35 cellular contexts compared by ENCODE assay signal in the genomic region with DNA sequence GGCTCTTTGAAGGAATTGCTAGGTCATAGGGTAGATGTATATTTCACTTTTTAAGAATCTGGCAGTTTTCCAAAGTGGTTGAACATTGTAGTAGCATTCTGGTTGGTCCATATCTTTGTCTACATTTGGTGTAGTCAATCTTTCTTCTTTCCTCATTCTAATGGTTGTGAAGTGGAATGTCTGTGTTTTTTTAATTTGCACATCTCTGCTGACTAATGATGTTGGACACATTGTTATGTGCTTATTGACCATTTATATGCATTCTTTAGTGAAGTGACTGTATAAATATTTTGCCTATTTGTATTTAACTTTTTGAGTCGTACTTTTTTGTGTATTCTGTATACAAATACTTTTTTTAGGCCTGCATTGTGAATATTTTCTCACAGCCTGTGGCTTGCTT. TPM values are rescaled to one million over a fixed set of nuclear protein-coding genes. Genes with fewer than 3 reads are reported as not detected.
DNase-seq lines count a peak whose midpoint lies in the region; ATAC-seq, FAIRE-seq and TF ChIP-seq lines count a peak whose summit lies in the region.
"Had no signal": no experiment of that assay in that cellular context is flagged by ENCODE, and none has a peak within 500 bp of the region (broad histone marks: within the 10 kb centered on the region; RNA-seq: fewer than 3 reads in every experiment).

No MANE protein-coding gene starts in this region.

- peaks cover 18% of the 10 kb centered on the region for H3K9me3 Mint-ChIP-seq in neural crest cell
- no peaks in the 10 kb centered on the region for H3K9me3 Mint-ChIP-seq in T-helper 2 cell treated with Interferon-gamma antibody and Interleukin-4, amounts not matched to agents 5 μg/mL and 100 μg/mL, for 36 hours
- H3K9me3 Mint-ChIP-seq: activated T-helper 2 cell treated with anti-CD3 and anti-CD28 coated beads, Interferon-gamma antibody, Interleukin-2, Interleukin-4, amounts not matched to agents 10 μg/mL and 5 μg/mL and 100 μg/mL, durations not matched to agents 14 hours and 24 hours and 36 hours had no signal

- no peaks in the 10 kb centered on the region for H3K36me3 ChIP-seq in right lobe of liver
- H3K36me3 ChIP-seq: left lung, Peyer's patch, stomach, thyroid gland had no signal

- DNase-seq in D721Med (ENCODE audit: insufficient read length, low spot score) (no peak), HT-29 (ENCODE audit: low spot score) (peak; percentile 69), choroid plexus epithelial cell (ENCODE audit: low read depth) (peak; percentile 9), neural crest cell (ENCODE audit: low read depth, low spot score) (no peak), right lobe of liver (no peak)
- no peak for DNase-seq in activated naive CD4-positive, alpha-beta T cell treated with Interleukin-2 at 50 U/mL for 16 hours
- no peak for DNase-seq in T-helper 2 cell treated with Interferon-gamma antibody and Interleukin-4, amounts not matched to agents 5 μg/mL and 100 μg/mL, for 36 hours (ENCODE audit: low spot score)
- DNase-seq: activated CD4-positive, alpha-beta T cell treated with anti-CD3 and anti-CD28 coated beads for 36 hours; amygdala; Caco-2; DMS79 treated with DMSO at 0.1 percent for 48 hours; glutamatergic neuron; left lung; mesendoderm; NCI-H1417; NCI-H2081 treated with DMSO at 0.1 percent for 48 hours; NCI-H345; NCI-H69; Peyer's patch; SHP77; stimulated activated CD4-positive, alpha-beta T cell treated with anti-CD3 and anti-CD28 coated beads, Interleukin-4, amount 100 ng/mL, for 1 hour; stomach; thyroid gland had no signal

- no peaks in the 10 kb centered on the region for H3K27me3 ChIP-seq in right lobe of liver
- H3K27me3 ChIP-seq: left lung, Peyer's patch, stomach, thyroid gland had no signal

- peak overlapping the region; percentile 62 for H3K27ac Mint-ChIP-seq in neural crest cell (ENCODE audit: unreplicated experiment)
- no peak overlapping the region for H3K27ac Mint-ChIP-seq in T-helper 2 cell treated with Interferon-gamma antibody and Interleukin-4, amounts not matched to agents 5 μg/mL and 100 μg/mL, for 36 hours
- H3K27ac Mint-ChIP-seq: activated CD4-positive, alpha-beta T cell treated with anti-CD3 and anti-CD28 coated beads for 36 hours; activated naive CD4-positive, alpha-beta T cell treated with anti-CD3 and anti-CD28 coated beads, Interleukin-2, amount 50 U/mL, for 24 hours; activated T-helper 2 cell treated with anti-CD3 and anti-CD28 coated beads, Interferon-gamma antibody, Interleukin-2, Interleukin-4, amounts not matched to agents 10 μg/mL and 5 μg/mL and 100 μg/mL, durations not matched to agents 14 hours and 24 hours and 36 hours; CD14-positive monocyte; progenitor cell of endocrine pancreas had no signal

- H3K4me1 Mint-ChIP-seq in neural crest cell = peaks cover 19% of the 10 kb centered on the region
- no peaks in the 10 kb centered on the region for H3K4me1 Mint-ChIP-seq in T-helper 2 cell treated with Interferon-gamma antibody and Interleukin-4, amounts not matched to agents 5 μg/mL and 100 μg/mL, for 36 hours (ENCODE audit: low read depth)
- H3K4me1 Mint-ChIP-seq: activated CD4-positive, alpha-beta T cell treated with anti-CD3 and anti-CD28 coated beads for 36 hours; activated naive CD4-positive, alpha-beta T cell treated with anti-CD3 and anti-CD28 coated beads, Interleukin-2, amount 50 U/mL, for 24 hours; CD14-positive monocyte had no signal

- TF ChIP-seq POLR2A in right lobe of liver (IDR thresholded peaks at IDR 0.05) = no peak

- TF ChIP-seq CTCF in D721Med (IDR thresholded peaks at IDR 0.05; ENCODE audit: insufficient read depth, missing control alignments) = no peak
- no peak for TF ChIP-seq CTCF in choroid plexus epithelial cell (conservative IDR thresholded peaks at IDR 0.05; ENCODE audit: low read depth, low read length)
- TF ChIP-seq CTCF in neural crest cell (conservative IDR thresholded peaks at IDR 0.05) = no peak
- TF ChIP-seq CTCF in right lobe of liver (IDR thresholded peaks at IDR 0.05) = no peak

- no peaks in the 10 kb centered on the region for H3K9me3 ChIP-seq in right lobe of liver
- H3K9me3 ChIP-seq: Caco-2, left lung, Peyer's patch, thyroid gland had no signal

- intact Hi-C loops in right lobe of liver (cut with DNase I) = no loop called here

- no peaks in the 10 kb centered on the region for H3K27me3 Mint-ChIP-seq in neural crest cell (ENCODE audit: low read depth)
- no peaks in the 10 kb centered on the region for H3K27me3 Mint-ChIP-seq in T-helper 2 cell treated with Interferon-gamma antibody and Interleukin-4, amounts not matched to agents 5 μg/mL and 100 μg/mL, for 36 hours (ENCODE audit: low read depth)
- H3K27me3 Mint-ChIP-seq: progenitor cell of endocrine pancreas had no signal

- peak; percentile 92 for FAIRE-seq in D721Med (lab: Jason Lieb, UNC)
- FAIRE-seq: bronchial epithelial cell, colon, GM18507, H54, islet of Langerhans had no signal

- no peak overlapping the region for H3K4me3 Mint-ChIP-seq in neural crest cell
- H3K4me3 Mint-ChIP-seq in T-helper 2 cell treated with Interferon-gamma antibody and Interleukin-4, amounts not matched to agents 5 μg/mL and 100 μg/mL, for 36 hours = no peak overlapping the region
- H3K4me3 Mint-ChIP-seq: activated CD4-positive, alpha-beta T cell treated with anti-CD3 and anti-CD28 coated beads for 36 hours; activated naive CD4-positive, alpha-beta T cell treated with anti-CD3 and anti-CD28 coated beads, Interleukin-2, amount 50 U/mL, for 24 hours; CD14-positive monocyte had no signal

- no peak for ATAC-seq in right lobe of liver
- ATAC-seq: activated CD4-positive, alpha-beta T cell treated with anti-CD3 and anti-CD28 coated beads for 36 hours; left lung; sciatic nerve had no signal

- no peak overlapping the region for H3K27ac ChIP-seq in right lobe of liver
- H3K27ac ChIP-seq: left lung, Peyer's patch, stomach, thyroid gland, VCaP had no signal

- H3K4me3 ChIP-seq in choroid plexus epithelial cell (ENCODE audit: low read depth, low read length) (no peak overlapping the region), right lobe of liver (no peak overlapping the region)
- H3K4me3 ChIP-seq: left lung, Peyer's patch, stomach, thyroid gland had no signal

- WGBS in right lobe of liver (ENCODE audit: insufficient coverage, low coverage, low lambda C conversion rate, missing lambda C conversion rate) = 44% methylated on average over 1 of the region's 1 CpG

- H3K36me3 Mint-ChIP-seq in neural crest cell (ENCODE audit: low read depth) = no peaks in the 10 kb centered on the region
- H3K36me3 Mint-ChIP-seq in T-helper 2 cell treated with Interferon-gamma antibody and Interleukin-4, amounts not matched to agents 5 μg/mL and 100 μg/mL, for 36 hours (ENCODE audit: low read depth) = no peaks in the 10 kb centered on the region
- H3K36me3 Mint-ChIP-seq: activated naive CD4-positive, alpha-beta T cell treated with anti-CD3 and anti-CD28 coated beads, Interleukin-2, amount 50 U/mL, for 24 hours; CD14-positive monocyte had no signal

- no peaks in the 10 kb centered on the region for H3K4me1 ChIP-seq in right lobe of liver
- H3K4me1 ChIP-seq: Caco-2, left lung, Peyer's patch, stomach, thyroid gland had no signal

RNA-seq across cellular contexts. Expression of a gene that starts 5.5 kb away (rescaled TPM):
- not detected in 2 replicates for total RNA-seq in HT-29 (2014; rRNA removed; shearing (Covaris generic))
- total RNA-seq in neural crest cell (not detected in 2 replicates), right lobe of liver (not detected)
- total RNA-seq: activated CD4-positive, alpha-beta T cell treated with anti-CD3 and anti-CD28 coated beads for 36 hours; activated T-helper 2 cell treated with anti-CD3 and anti-CD28 coated beads, Interferon-gamma antibody, Interleukin-2, Interleukin-4, amounts not matched to agents 10 μg/mL and 5 μg/mL and 100 μg/mL, durations not matched to agents 14 hours and 24 hours and 36 hours; Caco-2; left lung; myocyte; Peyer's patch; progenitor cell of endocrine pancreas; sciatic nerve; thyroid gland had no signal

RNA-seq across cellular contexts. Expression of a gene that starts 35.6 kb away (rescaled TPM):
- not detected in 2 replicates for total RNA-seq in HT-29 (2014; rRNA removed; shearing (Covaris generic))
- total RNA-seq in neural crest cell = not detected in 2 replicates
- not detected for total RNA-seq in right lobe of liver
- total RNA-seq: activated CD4-positive, alpha-beta T cell treated with anti-CD3 and anti-CD28 coated beads for 36 hours; activated T-helper 2 cell treated with anti-CD3 and anti-CD28 coated beads, Interferon-gamma antibody, Interleukin-2, Interleukin-4, amounts not matched to agents 10 μg/mL and 5 μg/mL and 100 μg/mL, durations not matched to agents 14 hours and 24 hours and 36 hours; Caco-2; left lung; myocyte; Peyer's patch; progenitor cell of endocrine pancreas; sciatic nerve; thyroid gland had no signal

RNA-seq across cellular contexts. Expression of a gene that starts 53.2 kb away (rescaled TPM):
- not detected in 2 replicates for total RNA-seq in HT-29 (2014; rRNA removed; shearing (Covaris generic))
- not detected in 2 replicates for total RNA-seq in neural crest cell
- total RNA-seq in right lobe of liver = not detected
- total RNA-seq: activated CD4-positive, alpha-beta T cell treated with anti-CD3 and anti-CD28 coated beads for 36 hours; activated T-helper 2 cell treated with anti-CD3 and anti-CD28 coated beads, Interferon-gamma antibody, Interleukin-2, Interleukin-4, amounts not matched to agents 10 μg/mL and 5 μg/mL and 100 μg/mL, durations not matched to agents 14 hours and 24 hours and 36 hours; Caco-2; myocyte; Peyer's patch; progenitor cell of endocrine pancreas; sciatic nerve; stomach; thyroid gland had no signal

Comparison
In these comparisons a context has a peak if more than half of its experiments do, and no peak if none do; other contexts are left out.
1. DNase-seq: peak in HT-29 (single experiment) and choroid plexus epithelial cell (single experiment); none in D721Med (single experiment), neural crest cell (single experiment), activated naive CD4-positive, alpha-beta T cell treated with Interleukin-2 at 50 U/mL for 16 hours (single experiment), T-helper 2 cell treated with Interferon-gamma antibody and Interleukin-4, amounts not matched to agents 5 μg/mL and 100 μg/mL, for 36 hours (single experiment) and right lobe of liver (0 of 3).